ENCODE assay signal across 8 cellular contexts in genomic region chr1:32702599-32703478, GRCh38. TPM values are rescaled to one million over a fixed set of nuclear protein-coding genes. Genes with fewer than 3 reads are reported as not detected.
DNase-seq lines count a peak whose midpoint lies in the region; ATAC-seq and TF ChIP-seq lines count a peak whose summit lies in the region.

Gene SYNC, minus strand, starts transcription at chr1:32702770. Its CDS starts 110 bp downstream, at chr1:32702660.

- H3K4me3 ChIP-seq in RWPE2 (ENCODE audit: severe bottlenecking) = peak within 1 kb of the TSS; percentile 56
- peak within 1 kb of the TSS; percentile 54 to 58 for H3K4me3 ChIP-seq in left lung

- H3K27me3 ChIP-seq in RWPE2 (ENCODE audit: insufficient read depth, poor library complexity, severe bottlenecking) (no peaks in the 10 kb centered on the region), left lung (peaks cover 0 to 34% of the 10 kb centered on the region in 2 donors)

- H3K9me3 ChIP-seq in RWPE2 (ENCODE audit: severe bottlenecking) (no peaks in the 10 kb centered on the region), left lung (no peaks in the 10 kb centered on the region)

- ATAC-seq in RWPE2 (ENCODE audit: low read depth) (peak; percentile 48; the same call in 2 of the 3 replicates), left lung (peak; percentile 81), GM18870 (IDR thresholded peaks at IDR 0.05; ENCODE audit: unreplicated experiment) (no peak)

- H3K4me3 Mint-ChIP-seq in T-helper 1 cell treated with Interleukin-12 subunit alpha and Interleukin-12 subunit beta and Interleukin-4 antibody, amounts not matched to agents 30 μg/mL and 1 μg/mL, for 36 hours = peak within 1 kb of the TSS; percentile 30

- intact Hi-C loops in left lung (cut with DNase I) = no loop called here

- DNase-seq in T-helper 1 cell (no peak), RWPE2 (ENCODE audit: low spot score) (no peak), ecto neural progenitor cell (ENCODE audit: low spot score) (peak; percentile 55), left lung (peak; percentile 78 to 91), stromal cell of bone marrow (ENCODE audit: low read depth) (peak; percentile 52), cortex of kidney (lab: John Stamatoyannopoulos, UW) (no peak)

- H3K36me3 ChIP-seq in RWPE2 (ENCODE audit: low read depth) (no peaks in the 10 kb centered on the region), left lung (no peaks in the 10 kb centered on the region)

- no peaks in the 10 kb centered on the region for H3K36me3 Mint-ChIP-seq in T-helper 1 cell treated with Interleukin-12 subunit alpha and Interleukin-12 subunit beta and Interleukin-4 antibody, amounts not matched to agents 30 μg/mL and 1 μg/mL, for 36 hours (ENCODE audit: low read depth)

- H3K27ac Mint-ChIP-seq in T-helper 1 cell treated with Interleukin-12 subunit alpha and Interleukin-12 subunit beta and Interleukin-4 antibody, amounts not matched to agents 30 μg/mL and 1 μg/mL, for 36 hours = no peak within 1 kb of the TSS

- peaks cover 60% of the 10 kb centered on the region for H3K27me3 Mint-ChIP-seq in T-helper 1 cell treated with Interleukin-12 subunit alpha and Interleukin-12 subunit beta and Interleukin-4 antibody, amounts not matched to agents 30 μg/mL and 1 μg/mL, for 36 hours (ENCODE audit: low read depth)

- H3K9me3 Mint-ChIP-seq in T-helper 1 cell treated with Interleukin-12 subunit alpha and Interleukin-12 subunit beta and Interleukin-4 antibody, amounts not matched to agents 30 μg/mL and 1 μg/mL, for 36 hours = no peaks in the 10 kb centered on the region

- peaks cover 10% of the 10 kb centered on the region for H3K4me1 ChIP-seq in RWPE2 (ENCODE audit: insufficient read depth, poor library complexity, severe bottlenecking)
- H3K4me1 ChIP-seq in left lung = peaks cover 18 to 27% of the 10 kb centered on the region in 2 donors

- H3K4me1 Mint-ChIP-seq in T-helper 1 cell treated with Interleukin-12 subunit alpha and Interleukin-12 subunit beta and Interleukin-4 antibody, amounts not matched to agents 30 μg/mL and 1 μg/mL, for 36 hours (ENCODE audit: low read depth) = peaks cover 12% of the 10 kb centered on the region

- H3K27ac ChIP-seq in RWPE2 (ENCODE audit: poor library complexity, severe bottlenecking) (peak within 1 kb of the TSS; percentile 39), left lung (peak within 1 kb of the TSS; percentile 73 to 86)

- no peak for TF ChIP-seq CTCF in RWPE2 (IDR thresholded peaks at IDR 0.05; ENCODE audit: poor library complexity, severe bottlenecking)
- no peak for TF ChIP-seq CTCF in left lung (IDR thresholded peaks at IDR 0.05)

RNA-seq across cellular contexts. Expression of gene SYNC, which starts in this region (rescaled TPM):
- total RNA-seq in left lung = 10 to 100 TPM; 11.9 to 19.9 TPM

Comparison
In these comparisons a context has a peak if more than half of its experiments do, and no peak if none do; other contexts are left out.
1. DNase-seq: peak in ecto neural progenitor cell (single experiment), left lung (2 of 2) and stromal cell of bone marrow (single experiment); none in T-helper 1 cell (0 of 5), RWPE2 (single experiment) and cortex of kidney (single experiment).